Comparison of ENCODE assay signal across 8 cellular contexts in the genomic region with DNA sequence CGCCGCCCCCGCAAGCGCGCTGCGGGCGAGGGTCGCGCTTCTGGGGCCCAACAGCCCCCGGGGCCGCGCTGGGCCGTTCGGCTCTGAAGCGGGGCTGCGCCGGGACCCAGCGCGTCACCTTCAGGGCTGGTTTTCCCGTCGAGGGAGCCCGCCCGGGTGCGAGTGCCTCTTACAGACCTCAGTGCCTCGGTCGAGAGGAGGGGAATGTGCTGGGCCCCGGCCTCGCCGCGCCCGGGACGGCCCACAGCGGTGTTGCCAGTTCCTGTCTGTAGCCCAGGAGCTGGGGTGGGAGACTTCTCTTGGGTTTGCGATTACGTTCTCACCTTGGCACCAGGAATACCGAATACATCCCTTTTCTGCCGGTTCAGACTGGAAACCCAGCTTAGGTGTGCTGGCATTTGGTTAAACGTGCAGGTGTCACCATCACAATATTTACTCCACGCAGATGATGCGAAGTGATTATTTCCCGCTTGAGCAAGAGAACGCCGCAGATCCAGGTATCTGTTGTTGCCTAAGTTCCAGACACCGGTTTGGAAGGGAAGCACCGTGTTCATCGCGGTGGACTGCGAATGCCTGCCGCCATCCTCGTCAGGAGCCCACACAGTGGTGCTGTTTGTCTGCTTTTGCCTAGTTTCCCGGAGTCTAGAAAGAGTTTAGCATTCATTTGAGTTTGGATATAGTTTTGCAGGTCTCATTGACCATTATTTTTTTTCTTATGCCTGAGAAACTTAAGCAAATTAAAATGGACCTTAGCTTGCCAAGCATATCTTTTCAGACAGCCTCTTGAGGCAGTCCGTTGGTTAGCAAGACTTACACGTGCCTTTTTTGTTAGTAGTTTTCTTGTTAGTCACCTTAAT. TPM values are rescaled to one million over a fixed set of nuclear protein-coding genes. Genes with fewer than 3 reads are reported as not detected.
DNase-seq lines count a peak whose midpoint lies in the region; ATAC-seq and TF ChIP-seq lines count a peak whose summit lies in the region.

No MANE protein-coding gene starts in this region.

- peak overlapping the region; percentile 93 for H3K4me3 Mint-ChIP-seq in CD8-positive, alpha-beta T cell
- peak overlapping the region; percentile 93 to 99 (median 96) for H3K4me3 Mint-ChIP-seq in brain

- TF ChIP-seq CTCF in CD8-positive, alpha-beta T cell (IDR thresholded peaks at IDR 0.05) = no peak
- TF ChIP-seq CTCF in HCT116 (IDR thresholded peaks at IDR 0.05 in 2 of 3, conservative IDR thresholded peaks at IDR 0.05 in 1 of 3; ENCODE audit: borderline replicate concordance in 1 of 3, insufficient read depth in 1 of 3, low read depth in 2 of 3, low read length in 2 of 3) (no peak), SK-N-SH (IDR thresholded peaks at IDR 0.05) (peak; percentile 47), brain (conservative IDR thresholded peaks at IDR 0.05) (peak; percentile 49 to 69), gastrocnemius medialis (IDR thresholded peaks at IDR 0.05 in 4 of 5, conservative IDR thresholded peaks at IDR 0.05 in 1 of 5) (peak in 2 of 5 experiments; percentile 19 to 24)

- peak overlapping the region; percentile 28 for H3K27ac ChIP-seq in CD8-positive, alpha-beta T cell (ENCODE audit: low read depth, low read length)
- peak overlapping the region; percentile 60 for H3K27ac ChIP-seq in HCT116 (ENCODE audit: low read depth, low read length)
- H3K27ac ChIP-seq in SK-N-SH (ENCODE audit: low read depth in 2 of 2, low read length in 1 of 2) = peak overlapping the region; percentile 40 to 58; a peak in 2 of 4 replicates
- no peak overlapping the region for H3K27ac ChIP-seq in iPS-20b (ENCODE audit: low read length)
- peak overlapping the region; percentile 97 to 99 (median 98) for H3K27ac ChIP-seq in gastrocnemius medialis

- no peaks in the 10 kb centered on the region for H3K9me3 ChIP-seq in CD8-positive, alpha-beta T cell (ENCODE audit: low read length)
- H3K9me3 ChIP-seq in HCT116 (ENCODE audit: control insufficient read depth in 1 of 2, insufficient read depth in 1 of 2, low read depth in 1 of 2, low read length in 2 of 2) = no peaks in the 10 kb centered on the region
- no peaks in the 10 kb centered on the region for H3K9me3 ChIP-seq in SK-N-SH
- H3K9me3 ChIP-seq in iPS-20b (ENCODE audit: insufficient read depth, low read depth, low read length) = no peaks in the 10 kb centered on the region
- H3K9me3 ChIP-seq in gastrocnemius medialis = no peaks in the 10 kb centered on the region

- H3K9me2 ChIP-seq in HCT116 (ENCODE audit: insufficient read depth) (no peaks in the 10 kb centered on the region), SK-N-SH (no peaks in the 10 kb centered on the region)

- peaks cover 14% of the 10 kb centered on the region for H3F3A ChIP-seq in SK-N-SH (replicated peaks; ENCODE audit: insufficient read depth)

- no peaks in the 10 kb centered on the region for H3K27me3 Mint-ChIP-seq in CD8-positive, alpha-beta T cell (ENCODE audit: low read depth)
- H3K27me3 Mint-ChIP-seq in brain = peaks cover 8% of the 10 kb centered on the region

- TF ChIP-seq RAD21 in HCT116 (IDR thresholded peaks at IDR 0.05; ENCODE audit: low read depth) (no peak), SK-N-SH (IDR thresholded peaks at IDR 0.05; ENCODE audit: low read length) (peak; percentile 78)

- RAD21 ChIA-PET in HCT116 (lab: Charles Lee; ENCODE audit: low non-redundant PET in 1 of 2, low total read pairs in 2 of 2, uncharacterized antibody in 2 of 2, unreplicated experiment in 2 of 2) = interaction anchor here in 1 of 2 experiments (0.7 kb wide), 1 partner anchor 9 kb away, joined by 3 read pairs; the partner anchor contains the start of gene FBXO31

- H3K27me3 ChIP-seq in CD8-positive, alpha-beta T cell (ENCODE audit: insufficient read depth, low read length) = no peaks in the 10 kb centered on the region
- H3K27me3 ChIP-seq in HCT116 (ENCODE audit: insufficient read depth, low read length) (no peaks in the 10 kb centered on the region), SK-N-SH (ENCODE audit: insufficient read depth) (no peaks in the 10 kb centered on the region), iPS-20b (ENCODE audit: insufficient read depth, low read length) (peaks cover 7% of the 10 kb centered on the region; the same call in 1 of the 2 replicates), gastrocnemius medialis (no peaks in the 10 kb centered on the region)

- H3K79me2 ChIP-seq in HCT116 (ENCODE audit: insufficient read depth, low read length) = peaks cover 34% of the 10 kb centered on the region
- peaks cover 54% of the 10 kb centered on the region for H3K79me2 ChIP-seq in SK-N-SH (ENCODE audit: insufficient read depth)

- peak overlapping the region; percentile 96 for H3K27ac Mint-ChIP-seq in CD8-positive, alpha-beta T cell
- H3K27ac Mint-ChIP-seq in brain = peak overlapping the region; percentile 83 to 98 (median 94)

- POLR2A ChIA-PET in CD8-positive, alpha-beta T cell (lab: Charles Lee) = interaction anchor here (0.6 to 4.4 kb wide), 7 partner anchors 9 to 376 kb away, joined by 3 to 46 read pairs (median 3); partner anchors contain the start of genes C16orf95 and FBXO31
- POLR2A ChIA-PET in HCT116 (lab: Charles Lee) (interaction anchor here (0.6 to 1.7 kb wide), 5 partner anchors 9 to 285 kb away, joined by 3 to 9 read pairs (median 6); partner anchors contain the start of gene FBXO31), SK-N-SH (lab: Yijun Ruan, JAX) (interaction anchor here (0.8 kb wide), 1 partner anchor 76 kb away, joined by 3 read pairs; the partner anchor contains the start of gene C16orf95)

- TSS peak; percentile 66 for BruUV-seq in HCT116 (replicated peaks; lab: Mats Ljungman, UMichigan)

- H3K4me1 ChIP-seq in CD8-positive, alpha-beta T cell (ENCODE audit: insufficient read depth, low read length) = peaks cover 37% of the 10 kb centered on the region
- peaks cover 42 to 50% of the 10 kb centered on the region in 2 experiments for H3K4me1 ChIP-seq in HCT116 (ENCODE audit: control insufficient read depth in 1 of 2, insufficient read depth in 2 of 2, low read length in 2 of 2)
- H3K4me1 ChIP-seq in SK-N-SH (ENCODE audit: control insufficient read depth in 1 of 2, insufficient read depth in 2 of 2, low read depth in 1 of 2, low read length in 1 of 2) = peaks cover 14 to 22% of the 10 kb centered on the region in 2 experiments
- peaks cover under 1% of the 10 kb centered on the region for H3K4me1 ChIP-seq in iPS-20b (ENCODE audit: insufficient read depth, low read length)
- peaks cover 36 to 39% of the 10 kb centered on the region in 2 donors for H3K4me1 ChIP-seq in gastrocnemius medialis

- TF ChIP-seq EP300 in SK-N-SH (IDR thresholded peaks at IDR 0.05; ENCODE audit: borderline replicate concordance in 1 of 2, low read depth in 1 of 2, low read length in 1 of 2) = no peak

- H3K4me1 Mint-ChIP-seq in CD8-positive, alpha-beta T cell (ENCODE audit: low read depth) = peaks cover 51% of the 10 kb centered on the region
- peaks cover 54% of the 10 kb centered on the region for H3K4me1 Mint-ChIP-seq in brain

- H3K9me3 Mint-ChIP-seq in CD8-positive, alpha-beta T cell = no peaks in the 10 kb centered on the region
- peaks cover 0 to 2% (median 0%) of the 10 kb centered on the region in 5 experiments for H3K9me3 Mint-ChIP-seq in brain

- WGBS in SK-N-SH (ENCODE audit: low lambda C conversion rate) = 9% methylated on average over 39 of the region's 53 CpGs

- TF ChIP-seq POLR2A in HCT116 (IDR thresholded peaks at IDR 0.05; ENCODE audit: borderline replicate concordance, extremely low read depth, insufficient read depth, insufficient read length) (no peak), gastrocnemius medialis (IDR thresholded peaks at IDR 0.05) (no peak)

- CTCF ChIA-PET in CD8-positive, alpha-beta T cell (lab: Charles Lee) = interaction anchor here (0.7 to 3.8 kb wide), 7 partner anchors 10 to 373 kb away, joined by 3 to 34 read pairs (median 18); partner anchors contain the start of genes C16orf95, FBXO31 and KLHDC4
- CTCF ChIA-PET in HCT116 (lab: Charles Lee) = interaction anchor here (1.6 kb wide), 1 partner anchor 14 kb away, joined by 9 read pairs; no protein-coding TSS in a partner anchor
- CTCF ChIA-PET in SK-N-SH (lab: Yijun Ruan, JAX) = interaction anchor here (0.8 to 7.9 kb wide), 20 partner anchors 9 to 376 kb away, joined by 3 to 66 read pairs (median 4); no protein-coding TSS in a partner anchor

- in situ Hi-C loops in gastrocnemius medialis (cut with MboI; ENCODE audit: low sequenced_read_pairs in 4 of 4) = loop anchor here (5.0 to 25.0 kb wide), 4 partner anchors 76 to 831 kb away; partner anchors contain the start of genes C16orf95 (in 4 of the 4), FOXC2 (in 1 of the 4), KLHDC4 (in 1 of the 4) and MTHFSD (in 1 of the 4)

- ATAC-seq in CD8-positive, alpha-beta T cell = no peak
- ATAC-seq in HCT116 = no peak
- ATAC-seq in gastrocnemius medialis = no peak

- intact Hi-C loops in CD8-positive, alpha-beta T cell (cut with DNase I, micrococcal nuclease) = loop anchor here (1.0 to 5.0 kb wide), 6 partner anchors 10 to 831 kb away; partner anchors contain the start of genes C16orf95 (in 1 of the 2), FBXO31 (in 1 of the 2), KLHDC4 (in 1 of the 2) and ZCCHC14 (in 1 of the 2)
- intact Hi-C loops in HCT116 (cut with micrococcal nuclease) = no loop called here
- intact Hi-C loops in gastrocnemius medialis (cut with DNase I; ENCODE audit: low total_unique reads) = loop anchor here (1.0 to 2.0 kb wide), 2 partner anchors 72 to 100 kb away; partner anchors contain the start of gene ZCCHC14

- H4K20me1 ChIP-seq in HCT116 (ENCODE audit: insufficient read depth) = 0 out of 2 replicates have a peak, but pooled peaks cover 7% of the 10 kb centered on the region
- H4K20me1 ChIP-seq in SK-N-SH (ENCODE audit: insufficient read depth) = peaks cover 53% of the 10 kb centered on the region

- H3K4me2 ChIP-seq in HCT116 (ENCODE audit: low read length) (peak overlapping the region; percentile 87), SK-N-SH (peak overlapping the region; percentile 85)

- H3K36me3 ChIP-seq in CD8-positive, alpha-beta T cell (ENCODE audit: insufficient read depth, low read length) = no peaks in the 10 kb centered on the region
- H3K36me3 ChIP-seq in HCT116 (ENCODE audit: control insufficient read depth in 1 of 2, insufficient read depth in 2 of 2, low read length in 2 of 2) (no peaks in the 10 kb centered on the region), SK-N-SH (replicated peaks in 1 of 2; ENCODE audit: control insufficient read depth in 1 of 2, insufficient read depth in 2 of 2, low read length in 1 of 2) (peaks cover 0 to 4% of the 10 kb centered on the region in 2 experiments), iPS-20b (ENCODE audit: insufficient read depth, low read depth, low read length) (peaks cover 5% of the 10 kb centered on the region; the same call in 1 of the 2 replicates), gastrocnemius medialis (no peaks in the 10 kb centered on the region)

- H3K9ac ChIP-seq in HCT116 (ENCODE audit: low read length) = peak overlapping the region; percentile 74
- peak overlapping the region; percentile 66 for H3K9ac ChIP-seq in SK-N-SH
- H3K9ac ChIP-seq in iPS-20b (ENCODE audit: low read depth, low read length) = peak overlapping the region; percentile 81

- DNase-seq in CD8-positive, alpha-beta T cell = peak in 5 of 7 experiments; percentile 12 to 62 (median 46)
- DNase-seq in HCT116 (ENCODE audit: low read depth, low spot score) (no peak), SK-N-SH (peak; percentile 69), gastrocnemius medialis (peak in 1 of 2 donors; percentile 49), NCI-H2029 treated with DMSO at 0.1 percent for 48 hours (lab: John Stamatoyannopoulos, UW) (no peak), middle frontal gyrus (ENCODE audit: extremely low spot score, low spot score) (no peak)

- H3K4me3 ChIP-seq in CD8-positive, alpha-beta T cell (ENCODE audit: low read depth, low read length) = peak overlapping the region; percentile 40
- H3K4me3 ChIP-seq in HCT116 (replicated peaks in 1 of 2; ENCODE audit: low read depth in 1 of 2, low read length in 2 of 2) = peak overlapping the region; percentile 72
- H3K4me3 ChIP-seq in SK-N-SH (ENCODE audit: low read depth in 2 of 2, low read length in 1 of 2) = peak overlapping the region; percentile 74 to 79
- H3K4me3 ChIP-seq in iPS-20b (ENCODE audit: low read length) = peak overlapping the region; percentile 98
- peak overlapping the region; percentile 65 to 79 (median 76) for H3K4me3 ChIP-seq in gastrocnemius medialis

- H2AFZ ChIP-seq in HCT116 (ENCODE audit: low read depth, low read length, poor library complexity, severe bottlenecking) (no peak overlapping the region), SK-N-SH (ENCODE audit: low read depth) (no peak overlapping the region)

- peaks cover 21% of the 10 kb centered on the region for H3K36me3 Mint-ChIP-seq in CD8-positive, alpha-beta T cell
- H3K36me3 Mint-ChIP-seq in brain = peaks cover 22% of the 10 kb centered on the region

RNA-seq across cellular contexts. Expression of gene MAP1LC3B, which starts 0.9 kb away (rescaled TPM):
- 100 to 1,000 TPM; 104 to 108 TPM for total RNA-seq in CD8-positive, alpha-beta T cell
- total RNA-seq in HCT116 (2021; ENCODE audit: unreplicated experiment) (93.8 TPM), gastrocnemius medialis (100 to 1,000 TPM in 3 of 4 donors, 10 to 100 TPM in 1; 76.3 to 165 (median 122) TPM)
- polyA plus RNA-seq in HCT116 (2012) = 104 and 108 TPM in 2 replicates
- polyA plus RNA-seq in SK-N-SH (2012; rRNA removed) (33.7 and 36.9 TPM in 2 replicates), brain (ENCODE audit: insufficient read depth, low read depth, low replicate concordance) (82.0 TPM)
- 59.8 and 68.6 TPM in 2 replicates for polyA plus RNA-seq in SK-N-SH (2012; cell fraction: cytosol; rRNA removed)
- 15.8 and 26.7 TPM in 2 replicates for polyA plus RNA-seq in SK-N-SH (2012; cell fraction: nucleus; rRNA removed)

RNA-seq across cellular contexts. Expression of gene FBXO31, which starts 9.5 kb away (rescaled TPM):
- total RNA-seq in CD8-positive, alpha-beta T cell = 10 to 100 TPM; 34.7 to 46.8 TPM
- total RNA-seq in HCT116 (2021; ENCODE audit: unreplicated experiment) (52.1 TPM), gastrocnemius medialis (100 to 1,000 TPM; 156 to 264 (median 201) TPM)
- polyA plus RNA-seq in HCT116 (2012) = 27.9 and 33.9 TPM in 2 replicates
- polyA plus RNA-seq in SK-N-SH (2012; rRNA removed) (14.2 and 15.3 TPM in 2 replicates), brain (ENCODE audit: insufficient read depth, low read depth, low replicate concordance) (33.4 TPM)
- 4.5 and 8.4 TPM in 2 replicates for polyA plus RNA-seq in SK-N-SH (2012; cell fraction: cytosol; rRNA removed)
- polyA plus RNA-seq in SK-N-SH (2012; cell fraction: nucleus; rRNA removed) = 45.0 and 46.1 TPM in 2 replicates

Comparison
In these comparisons a context has a peak if more than half of its experiments do, and no peak if none do; other contexts are left out.
1. DNase-seq: peak in CD8-positive, alpha-beta T cell (5 of 7) and SK-N-SH (single experiment); none in HCT116 (single experiment), NCI-H2029 treated with DMSO at 0.1 percent for 48 hours (single experiment) and middle frontal gyrus (single experiment).
2. H3K4me3 ChIP-seq: peak in every context shown above with its lines; median percentile 98 in iPS-20b; 76 in SK-N-SH; 76 in gastrocnemius medialis; 72 in HCT116; 40 in CD8-positive, alpha-beta T cell.
3. CTCF ChIP-seq: peak in SK-N-SH (single experiment) and brain (2 of 2); none in CD8-positive, alpha-beta T cell (single experiment) and HCT116 (0 of 3).
4. Peak in every context shown above with its lines, with median percentiles within 50 percentile points of each other: H3K9ac ChIP-seq.